In the genomic region with DNA sequence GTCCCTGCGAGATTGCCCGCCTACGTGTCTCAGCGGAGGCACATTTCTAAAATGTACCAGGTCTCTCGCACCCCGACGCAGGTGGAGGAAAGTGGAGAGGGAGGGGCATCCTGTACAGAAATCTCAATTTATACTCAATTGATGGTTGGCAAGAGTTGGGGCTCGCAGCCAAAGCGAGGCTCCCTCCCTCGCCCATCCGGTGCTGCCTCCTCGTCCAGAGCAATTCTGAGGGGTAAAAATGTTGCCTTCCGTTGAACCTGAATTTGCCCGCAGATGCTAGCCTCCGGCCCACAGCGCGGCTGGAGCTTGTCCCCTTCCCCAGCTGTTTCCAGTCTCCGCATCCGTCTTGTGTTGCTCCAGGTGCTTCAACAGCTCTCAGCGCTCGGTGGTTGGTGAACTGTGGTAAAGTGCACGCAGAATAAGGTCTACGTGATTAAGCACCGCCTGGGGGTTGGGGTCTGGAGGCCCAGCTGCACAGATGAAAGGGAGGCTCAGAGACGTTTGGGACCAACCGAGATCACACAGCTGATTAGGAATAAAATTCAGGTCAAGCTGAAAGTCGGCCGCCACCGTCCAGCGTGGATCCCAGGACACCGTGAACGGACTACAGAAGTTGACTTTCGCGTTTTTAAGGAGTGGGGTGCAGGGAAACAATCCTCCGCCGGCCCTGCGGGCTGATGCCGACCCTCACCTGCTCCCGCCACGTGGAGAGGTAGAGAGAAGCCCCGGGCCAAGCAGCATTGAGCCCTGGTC, we compare ENCODE assay signal across 2 cellular contexts.
A peak's percentile ranks its signal among the peaks of the same experiment; 100 is the strongest.
TF ChIP-seq lines count a peak whose summit lies in the region.

No MANE protein-coding gene starts in this region.

TF ChIP-seq in HEK293, 187 proteins besides CTCF, POLR2A, EP300 and RAD21 (continues in another document):
- TF ChIP-seq ZNF654 (tag by site-specific recombination; IDR thresholded peaks at IDR 0.05; ENCODE audit: low read depth) (no peak), ZNF169 (tag by site-specific recombination; IDR thresholded peaks at IDR 0.05) (no peak), SALL2 (tag by site-specific recombination; IDR thresholded peaks at IDR 0.05; ENCODE audit: borderline replicate concordance) (no peak), ZBTB20 (tag by site-specific recombination; IDR thresholded peaks at IDR 0.05) (peak; percentile 68), ZNF768 (tag by site-specific recombination; IDR thresholded peaks at IDR 0.05) (peak; percentile 98; the same call in 1 of the 2 replicates), ZNF558 (tag by site-specific recombination; IDR thresholded peaks at IDR 0.05) (no peak; the same call in 1 of the 2 replicates), ZNF561 (tag by site-specific recombination; IDR thresholded peaks at IDR 0.05; ENCODE audit: borderline replicate concordance) (no peak), ZNF792 (tag by site-specific recombination; IDR thresholded peaks at IDR 0.05) (peak; percentile 7; the same call in 1 of the 2 replicates), ZNF341 (tag by site-specific recombination; IDR thresholded peaks at IDR 0.05; ENCODE audit: low read depth) (peak; percentile 33; the same call in 1 of the 2 replicates)
- TF ChIP-seq, protein P1, sequence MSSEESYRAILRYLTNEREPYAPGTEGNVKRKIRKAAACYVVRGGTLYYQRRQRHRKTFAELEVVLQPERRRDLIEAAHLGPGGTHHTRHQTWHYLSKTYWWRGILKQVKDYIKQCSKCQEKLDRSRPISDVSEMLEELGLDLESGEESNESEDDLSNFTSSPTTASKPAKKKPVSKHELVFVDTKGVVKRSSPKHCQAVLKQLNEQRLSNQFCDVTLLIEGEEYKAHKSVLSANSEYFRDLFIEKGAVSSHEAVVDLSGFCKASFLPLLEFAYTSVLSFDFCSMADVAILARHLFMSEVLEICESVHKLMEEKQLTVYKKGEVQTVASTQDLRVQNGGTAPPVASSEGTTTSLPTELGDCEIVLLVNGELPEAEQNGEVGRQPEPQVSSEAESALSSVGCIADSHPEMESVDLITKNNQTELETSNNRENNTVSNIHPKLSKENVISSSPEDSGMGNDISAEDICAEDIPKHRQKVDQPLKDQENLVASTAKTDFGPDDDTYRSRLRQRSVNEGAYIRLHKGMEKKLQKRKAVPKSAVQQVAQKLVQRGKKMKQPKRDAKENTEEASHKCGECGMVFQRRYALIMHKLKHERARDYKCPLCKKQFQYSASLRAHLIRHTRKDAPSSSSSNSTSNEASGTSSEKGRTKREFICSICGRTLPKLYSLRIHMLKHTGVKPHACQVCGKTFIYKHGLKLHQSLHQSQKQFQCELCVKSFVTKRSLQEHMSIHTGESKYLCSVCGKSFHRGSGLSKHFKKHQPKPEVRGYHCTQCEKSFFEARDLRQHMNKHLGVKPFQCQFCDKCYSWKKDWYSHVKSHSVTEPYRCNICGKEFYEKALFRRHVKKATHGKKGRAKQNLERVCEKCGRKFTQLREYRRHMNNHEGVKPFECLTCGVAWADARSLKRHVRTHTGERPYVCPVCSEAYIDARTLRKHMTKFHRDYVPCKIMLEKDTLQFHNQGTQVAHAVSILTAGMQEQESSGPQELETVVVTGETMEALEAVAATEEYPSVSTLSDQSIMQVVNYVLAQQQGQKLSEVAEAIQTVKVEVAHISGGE (tag by site-specific recombination; conservative IDR thresholded peaks at IDR 0.05; ENCODE audit: low read depth): peak; percentile 42; the same call in 1 of the 2 replicates
- TF ChIP-seq, protein P2, sequence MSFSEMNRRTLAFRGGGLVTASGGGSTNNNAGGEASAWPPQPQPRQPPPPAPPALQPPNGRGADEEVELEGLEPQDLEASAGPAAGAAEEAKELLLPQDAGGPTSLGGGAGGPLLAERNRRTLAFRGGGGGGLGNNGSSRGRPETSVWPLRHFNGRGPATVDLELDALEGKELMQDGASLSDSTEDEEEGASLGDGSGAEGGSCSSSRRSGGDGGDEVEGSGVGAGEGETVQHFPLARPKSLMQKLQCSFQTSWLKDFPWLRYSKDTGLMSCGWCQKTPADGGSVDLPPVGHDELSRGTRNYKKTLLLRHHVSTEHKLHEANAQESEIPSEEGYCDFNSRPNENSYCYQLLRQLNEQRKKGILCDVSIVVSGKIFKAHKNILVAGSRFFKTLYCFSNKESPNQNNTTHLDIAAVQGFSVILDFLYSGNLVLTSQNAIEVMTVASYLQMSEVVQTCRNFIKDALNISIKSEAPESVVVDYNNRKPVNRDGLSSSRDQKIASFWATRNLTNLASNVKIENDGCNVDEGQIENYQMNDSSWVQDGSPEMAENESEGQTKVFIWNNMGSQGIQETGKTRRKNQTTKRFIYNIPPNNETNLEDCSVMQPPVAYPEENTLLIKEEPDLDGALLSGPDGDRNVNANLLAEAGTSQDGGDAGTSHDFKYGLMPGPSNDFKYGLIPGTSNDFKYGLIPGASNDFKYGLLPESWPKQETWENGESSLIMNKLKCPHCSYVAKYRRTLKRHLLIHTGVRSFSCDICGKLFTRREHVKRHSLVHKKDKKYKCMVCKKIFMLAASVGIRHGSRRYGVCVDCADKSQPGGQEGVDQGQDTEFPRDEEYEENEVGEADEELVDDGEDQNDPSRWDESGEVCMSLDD (tag by site-specific recombination; IDR thresholded peaks at IDR 0.05): peak; percentile 42; the same call in 1 of the 2 replicates
- TF ChIP-seq, protein P3, sequence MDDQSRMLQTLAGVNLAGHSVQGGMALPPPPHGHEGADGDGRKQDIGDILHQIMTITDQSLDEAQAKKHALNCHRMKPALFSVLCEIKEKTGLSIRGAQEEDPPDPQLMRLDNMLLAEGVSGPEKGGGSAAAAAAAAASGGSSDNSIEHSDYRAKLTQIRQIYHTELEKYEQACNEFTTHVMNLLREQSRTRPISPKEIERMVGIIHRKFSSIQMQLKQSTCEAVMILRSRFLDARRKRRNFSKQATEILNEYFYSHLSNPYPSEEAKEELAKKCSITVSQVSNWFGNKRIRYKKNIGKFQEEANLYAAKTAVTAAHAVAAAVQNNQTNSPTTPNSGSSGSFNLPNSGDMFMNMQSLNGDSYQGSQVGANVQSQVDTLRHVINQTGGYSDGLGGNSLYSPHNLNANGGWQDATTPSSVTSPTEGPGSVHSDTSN (CRISPR knock-in tag; IDR thresholded peaks at IDR 0.05): peak; percentile 1; the same call in 1 of the 2 replicates
- TF ChIP-seq, protein P4, sequence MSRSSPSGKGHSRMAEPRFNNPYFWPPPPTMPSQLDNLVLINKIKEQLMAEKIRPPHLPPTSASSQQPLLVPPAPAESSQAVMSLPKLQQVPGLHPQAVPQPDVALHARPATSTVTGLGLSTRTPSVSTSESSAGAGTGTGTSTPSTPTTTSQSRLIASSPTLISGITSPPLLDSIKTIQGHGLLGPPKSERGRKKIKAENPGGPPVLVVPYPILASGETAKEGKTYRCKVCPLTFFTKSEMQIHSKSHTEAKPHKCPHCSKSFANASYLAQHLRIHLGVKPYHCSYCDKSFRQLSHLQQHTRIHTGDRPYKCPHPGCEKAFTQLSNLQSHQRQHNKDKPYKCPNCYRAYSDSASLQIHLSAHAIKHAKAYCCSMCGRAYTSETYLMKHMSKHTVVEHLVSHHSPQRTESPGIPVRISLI (tag by site-specific recombination; IDR thresholded peaks at IDR 0.05): no peak
- TF ChIP-seq, protein P5, sequence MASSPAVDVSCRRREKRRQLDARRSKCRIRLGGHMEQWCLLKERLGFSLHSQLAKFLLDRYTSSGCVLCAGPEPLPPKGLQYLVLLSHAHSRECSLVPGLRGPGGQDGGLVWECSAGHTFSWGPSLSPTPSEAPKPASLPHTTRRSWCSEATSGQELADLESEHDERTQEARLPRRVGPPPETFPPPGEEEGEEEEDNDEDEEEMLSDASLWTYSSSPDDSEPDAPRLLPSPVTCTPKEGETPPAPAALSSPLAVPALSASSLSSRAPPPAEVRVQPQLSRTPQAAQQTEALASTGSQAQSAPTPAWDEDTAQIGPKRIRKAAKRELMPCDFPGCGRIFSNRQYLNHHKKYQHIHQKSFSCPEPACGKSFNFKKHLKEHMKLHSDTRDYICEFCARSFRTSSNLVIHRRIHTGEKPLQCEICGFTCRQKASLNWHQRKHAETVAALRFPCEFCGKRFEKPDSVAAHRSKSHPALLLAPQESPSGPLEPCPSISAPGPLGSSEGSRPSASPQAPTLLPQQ (tag by site-specific recombination; IDR thresholded peaks at IDR 0.05): no peak

TF ChIP-seq in H1, 55 proteins besides CTCF, POLR2A, EP300 and RAD21:
- TF ChIP-seq CREB1 (IDR thresholded peaks at IDR 0.05) (no peak), ASH2L (IDR thresholded peaks at IDR 0.05; ENCODE audit: low read length) (peak; percentile 94), KDM1A (IDR thresholded peaks at IDR 0.05; ENCODE audit: borderline replicate concordance, low read length) (peak; percentile 97), MAFK (IDR thresholded peaks at IDR 0.05; ENCODE audit: low read depth, low read length) (no peak), POLR2AphosphoS5 (IDR thresholded peaks at IDR 0.05; ENCODE audit: low read depth, low read length) (no peak), POU5F1 (IDR thresholded peaks at IDR 0.05; ENCODE audit: low read depth, low read length) (no peak), CBX8 (IDR thresholded peaks at IDR 0.05; ENCODE audit: borderline replicate concordance, low read depth, low read length) (no peak), SIN3A (conservative IDR thresholded peaks at IDR 0.05 in 1 of 2, IDR thresholded peaks at IDR 0.05 in 1 of 2; ENCODE audit: low read depth in 1 of 2, low read length in 2 of 2) (peak; percentile 24 to 80; a peak in 2 of 4 replicates), SIRT6 (IDR thresholded peaks at IDR 0.05; ENCODE audit: low read length) (no peak), HDAC2 (IDR thresholded peaks at IDR 0.05; ENCODE audit: borderline replicate concordance in 1 of 2, low read depth in 2 of 2, low read length in 2 of 2) (peak; percentile 50 to 90; a peak in 2 of 4 replicates), SAP30 (IDR thresholded peaks at IDR 0.05; ENCODE audit: insufficient read depth, insufficient replicate concordance, low read length) (peak; percentile 40), KDM4A (IDR thresholded peaks at IDR 0.05; ENCODE audit: low read depth, low read length, severe bottlenecking) (peak; percentile 89), PHF8 (conservative IDR thresholded peaks at IDR 0.05; ENCODE audit: low read depth, low read length) (peak; percentile 42; the same call in 1 of the 2 replicates)
- TF ChIP-seq, protein P6, sequence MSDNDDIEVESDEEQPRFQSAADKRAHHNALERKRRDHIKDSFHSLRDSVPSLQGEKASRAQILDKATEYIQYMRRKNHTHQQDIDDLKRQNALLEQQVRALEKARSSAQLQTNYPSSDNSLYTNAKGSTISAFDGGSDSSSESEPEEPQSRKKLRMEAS (IDR thresholded peaks at IDR 0.05): peak; percentile 76
- TF ChIP-seq, protein P7, sequence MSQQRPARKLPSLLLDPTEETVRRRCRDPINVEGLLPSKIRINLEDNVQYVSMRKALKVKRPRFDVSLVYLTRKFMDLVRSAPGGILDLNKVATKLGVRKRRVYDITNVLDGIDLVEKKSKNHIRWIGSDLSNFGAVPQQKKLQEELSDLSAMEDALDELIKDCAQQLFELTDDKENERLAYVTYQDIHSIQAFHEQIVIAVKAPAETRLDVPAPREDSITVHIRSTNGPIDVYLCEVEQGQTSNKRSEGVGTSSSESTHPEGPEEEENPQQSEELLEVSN (IDR thresholded peaks at IDR 0.05): peak; percentile 10; the same call in 1 of the 2 replicates
